In the genomic region with DNA sequence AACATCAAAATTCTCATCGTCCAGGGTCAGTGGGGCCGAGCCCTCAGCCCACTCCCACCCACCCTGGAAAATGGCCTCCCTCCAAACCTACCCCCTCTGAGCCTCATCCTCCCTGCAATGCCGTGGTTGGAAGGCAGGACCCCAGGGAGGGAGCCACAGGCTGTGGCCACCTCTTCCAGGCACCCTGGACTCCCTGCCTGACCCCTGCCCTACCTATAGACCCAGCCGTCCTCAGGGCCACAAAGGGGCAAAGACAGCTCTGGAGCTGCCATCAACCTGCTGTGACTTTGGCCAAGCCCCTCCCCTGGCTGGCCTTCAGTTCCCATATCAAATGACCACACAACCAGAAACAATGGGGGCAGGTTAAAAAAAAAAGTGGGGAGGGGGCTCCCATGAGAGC, we compare ENCODE assay signal across 15 cellular contexts. TPM values are rescaled to one million over a fixed set of nuclear protein-coding genes. Genes with fewer than 3 reads are reported as not detected.
DNase-seq lines count a peak whose midpoint lies in the region; ATAC-seq and TF ChIP-seq lines count a peak whose summit lies in the region.
"Had no signal": no experiment of that assay in that cellular context is flagged by ENCODE, and none has a peak within 500 bp of the region (broad histone marks: within the 10 kb centered on the region; RNA-seq: fewer than 3 reads in every experiment).

No MANE protein-coding gene starts in this region.

- peaks cover 33 to 35% of the 10 kb centered on the region in 2 experiments for H3K4me1 Mint-ChIP-seq in H9
- H3K4me1 Mint-ChIP-seq in activated CD4-positive, alpha-beta memory T cell treated with anti-CD3 and anti-CD28 coated beads for 36 hours (ENCODE audit: low read depth), result peaks cover 30% of the 10 kb centered on the region

- peak overlapping the region; percentile 40 to 58; a peak in 2 of 5 replicates for H3K4me3 Mint-ChIP-seq in H9
- no peak overlapping the region for H3K4me3 Mint-ChIP-seq in activated CD4-positive, alpha-beta memory T cell treated with anti-CD3 and anti-CD28 coated beads for 36 hours
- H3K4me3 Mint-ChIP-seq: natural killer cell treated with Interleukin-12 subunit alpha and Interleukin-12 subunit beta and Interleukin-15 and Interleukin-18, amount 100 ng/mL, for 72 hours had no signal

- POLR2A ChIA-PET in activated CD4-positive, alpha-beta memory T cell treated with anti-CD3 and anti-CD28 coated beads for 36 hours (lab: Charles Lee), result interaction anchor here (0.6 to 1.4 kb wide), 2 partner anchors 10 to 251 kb away, joined by 3 to 5 read pairs; no protein-coding TSS in a partner anchor

- H3K4me1 ChIP-seq in BLaER1 treated with 17β-estradiol and CSF1 and Interleukin-3, amounts not matched to agents 10 nM and 100 nM, result peaks cover 37 to 53% (median 46%) of the 10 kb centered on the region in 10 experiments
- H3K4me1 ChIP-seq in H9 (ENCODE audit: insufficient read depth, low read length) (no peaks in the 10 kb centered on the region; the same call in 1 of the 2 replicates), iPS-20b (ENCODE audit: insufficient read depth, low read length) (peaks cover 15% of the 10 kb centered on the region; the same call in 1 of the 2 replicates), upper lobe of right lung (peaks cover 33% of the 10 kb centered on the region)

- no peak overlapping the region for H3K4me3 ChIP-seq in BLaER1 treated with 17β-estradiol and CSF1 and Interleukin-3, amounts not matched to agents 10 nM and 100 nM
- H3K4me3 ChIP-seq in iPS-20b (ENCODE audit: low read length) (no peak overlapping the region), upper lobe of right lung (no peak overlapping the region)
- H3K4me3 ChIP-seq: testis had no signal

- no peak overlapping the region for H3K56ac ChIP-seq in H9 (ENCODE audit: insufficient read length, low read depth, low read length)

- H3K14ac ChIP-seq in H9 (ENCODE audit: insufficient read depth, low read length), result no peak overlapping the region

- H3K9ac ChIP-seq in BLaER1 treated with 17β-estradiol and CSF1 and Interleukin-3, amounts not matched to agents 10 nM and 100 nM, result peak overlapping the region in 5 of 11 experiments; percentile 15 to 72 (median 57); a peak in 7 of 22 replicates
- no peak overlapping the region for H3K9ac ChIP-seq in H9 (ENCODE audit: extremely low read depth, insufficient read length, low read length)
- H3K9ac ChIP-seq in iPS-20b (ENCODE audit: low read depth, low read length), result no peak overlapping the region

- H3K18ac ChIP-seq in H9 (ENCODE audit: insufficient read length, low read depth, low read length), result no peak overlapping the region

- no peak overlapping the region for H2BK5ac ChIP-seq in H9 (ENCODE audit: insufficient read length, low read length)

- no peak overlapping the region for H2BK120ac ChIP-seq in H9 (ENCODE audit: low read depth, low read length, poor library complexity, severe bottlenecking)

- no peak overlapping the region for H2AK5ac ChIP-seq in H9 (ENCODE audit: insufficient read length, low read length)

- no peak overlapping the region for H4K5ac ChIP-seq in H9 (ENCODE audit: insufficient read length, low read depth, low read length)

- no peaks in the 10 kb centered on the region for H3K27me3 Mint-ChIP-seq in H9 (ENCODE audit: low read depth)
- H3K27me3 Mint-ChIP-seq in activated CD4-positive, alpha-beta memory T cell treated with anti-CD3 and anti-CD28 coated beads for 36 hours, result no peaks in the 10 kb centered on the region
- H3K27me3 Mint-ChIP-seq: natural killer cell treated with Interleukin-12 subunit alpha and Interleukin-12 subunit beta and Interleukin-15 and Interleukin-18, amount 100 ng/mL, for 72 hours had no signal

- H3K36me3 Mint-ChIP-seq in H9 (ENCODE audit: insufficient read depth in 1 of 3, low read depth in 3 of 3), result peaks cover 6 to 44% (median 33%) of the 10 kb centered on the region in 3 experiments; a peak in 6 of 7 replicates
- H3K36me3 Mint-ChIP-seq in activated CD4-positive, alpha-beta memory T cell treated with anti-CD3 and anti-CD28 coated beads for 36 hours, result peaks cover 11% of the 10 kb centered on the region
- H3K36me3 Mint-ChIP-seq: natural killer cell treated with Interleukin-12 subunit alpha and Interleukin-12 subunit beta and Interleukin-15 and Interleukin-18, amount 100 ng/mL, for 72 hours had no signal

- WGBS in H9 (ENCODE audit: extremely low coverage, insufficient read length, low lambda C conversion rate), result no CpG with 5 or more reads among the region's 4 CpGs

- peaks cover 0 to 5% (median 0%) of the 10 kb centered on the region in 11 experiments; a peak in 4 of 22 replicates for H3K9me3 ChIP-seq in BLaER1 treated with 17β-estradiol and CSF1 and Interleukin-3, amounts not matched to agents 10 nM and 100 nM (replicated peaks in 1 of 11)
- peaks cover 1% of the 10 kb centered on the region for H3K9me3 ChIP-seq in H9 (ENCODE audit: control insufficient read depth, low read depth, low read length)
- H3K9me3 ChIP-seq in iPS-20b (ENCODE audit: insufficient read depth, low read depth, low read length), result no peaks in the 10 kb centered on the region
- no peaks in the 10 kb centered on the region for H3K9me3 ChIP-seq in upper lobe of right lung
- H3K9me3 ChIP-seq: BE2C, testis had no signal

- H3K4ac ChIP-seq in H9 (ENCODE audit: low read depth, low read length), result no peak overlapping the region

- peaks cover 12% of the 10 kb centered on the region; the same call in 1 of the 2 replicates for H3K79me2 ChIP-seq in H9 (ENCODE audit: insufficient read depth, low read length)

- H3K4me2 ChIP-seq in BLaER1 treated with 17β-estradiol and CSF1 and Interleukin-3, amounts not matched to agents 10 nM and 100 nM, result peak overlapping the region; percentile 7 to 100 (median 98); a peak in 17 of 22 replicates
- no peak overlapping the region for H3K4me2 ChIP-seq in H9 (ENCODE audit: insufficient read depth, insufficient read length, low read length)

- H2AFZ ChIP-seq in H9 (ENCODE audit: low read length), result no peak overlapping the region

- ATAC-seq in GM21528 (IDR thresholded peaks at IDR 0.05; ENCODE audit: low FRiP score, unreplicated experiment) (no peak), upper lobe of right lung (no peak)
- ATAC-seq: natural killer cell treated with Interleukin-12 subunit alpha and Interleukin-12 subunit beta and Interleukin-15 and Interleukin-18, amount 100 ng/mL, for 72 hours had no signal

- intact Hi-C loops in activated CD4-positive, alpha-beta memory T cell treated with anti-CD3 and anti-CD28 coated beads for 36 hours (cut with micrococcal nuclease), result loop anchor here (5.0 kb wide), 1 partner anchor 421 kb away; a partner anchor contains a TSS
- intact Hi-C loops in upper lobe of right lung (cut with DNase I), result no loop called here

- peaks cover 16 to 51% (median 22%) of the 10 kb centered on the region in 11 experiments for H4K20me1 ChIP-seq in BLaER1 treated with 17β-estradiol and CSF1 and Interleukin-3, amounts not matched to agents 10 nM and 100 nM
- H4K20me1 ChIP-seq in H9 (ENCODE audit: control insufficient read depth, insufficient read depth, insufficient read length), result no peaks in the 10 kb centered on the region

- H3K9me3 Mint-ChIP-seq in H9, result no peaks in the 10 kb centered on the region
- no peaks in the 10 kb centered on the region for H3K9me3 Mint-ChIP-seq in activated CD4-positive, alpha-beta memory T cell treated with anti-CD3 and anti-CD28 coated beads for 36 hours
- H3K9me3 Mint-ChIP-seq: natural killer cell treated with Interleukin-12 subunit alpha and Interleukin-12 subunit beta and Interleukin-15 and Interleukin-18, amount 100 ng/mL, for 72 hours had no signal

- no peak overlapping the region for H2BK12ac ChIP-seq in H9 (ENCODE audit: insufficient read length, low read depth, low read length)

- no peak for TF ChIP-seq CTCF in H9 (conservative IDR thresholded peaks at IDR 0.05)
- no peak for TF ChIP-seq CTCF in upper lobe of right lung (IDR thresholded peaks at IDR 0.05)

- CTCF ChIA-PET in activated CD4-positive, alpha-beta memory T cell treated with anti-CD3 and anti-CD28 coated beads for 36 hours (lab: Charles Lee), result interaction anchor here (1.2 kb wide), 1 partner anchor 16 kb away, joined by 3 read pairs; no protein-coding TSS in a partner anchor

- peak overlapping the region in 7 of 11 experiments; percentile 10 to 97 (median 53); a peak in 11 of 22 replicates for H3K27ac ChIP-seq in BLaER1 treated with 17β-estradiol and CSF1 and Interleukin-3, amounts not matched to agents 10 nM and 100 nM
- H3K27ac ChIP-seq in H9 (ENCODE audit: insufficient read length, low read depth, low read length) (no peak overlapping the region), iPS-20b (ENCODE audit: low read length) (peak overlapping the region; percentile 78), upper lobe of right lung (no peak overlapping the region)
- H3K27ac ChIP-seq: testis had no signal

- no peak overlapping the region for H3T11ph ChIP-seq in H9 (ENCODE audit: low read length)

- no peak overlapping the region for H3K23ac ChIP-seq in H9 (ENCODE audit: insufficient read length, low read depth, low read length)

- no peak overlapping the region for H4K8ac ChIP-seq in H9 (replicated peaks; ENCODE audit: insufficient read length, low read depth, low read length)

- peaks cover 2% of the 10 kb centered on the region for H3K79me1 ChIP-seq in H9 (ENCODE audit: insufficient read depth, low read depth, low read length, poor library complexity, severe bottlenecking)

- H3K27me3 ChIP-seq in BLaER1 treated with 17β-estradiol and CSF1 and Interleukin-3, amounts not matched to agents 10 nM and 100 nM, result no peaks in the 10 kb centered on the region
- no peaks in the 10 kb centered on the region for H3K27me3 ChIP-seq in H9 (ENCODE audit: insufficient read depth, low read length)
- H3K27me3 ChIP-seq in iPS-20b (ENCODE audit: insufficient read depth, low read length), result no peaks in the 10 kb centered on the region
- H3K27me3 ChIP-seq in upper lobe of right lung, result no peaks in the 10 kb centered on the region
- H3K27me3 ChIP-seq: BE2C, testis had no signal

- H3K27ac Mint-ChIP-seq in H9, result peak overlapping the region in 2 of 3 experiments; percentile 91 to 97; a peak in 4 of 7 replicates
- H3K27ac Mint-ChIP-seq in activated CD4-positive, alpha-beta memory T cell treated with anti-CD3 and anti-CD28 coated beads for 36 hours, result peak overlapping the region; percentile 89
- H3K27ac Mint-ChIP-seq: natural killer cell treated with Interleukin-12 subunit alpha and Interleukin-12 subunit beta and Interleukin-15 and Interleukin-18, amount 100 ng/mL, for 72 hours had no signal

- DNase-seq in H9 (no peak), COLO829 (ENCODE audit: low spot score) (no peak), upper lobe of right lung (no peak)
- DNase-seq in activated CD4-positive, alpha-beta memory T cell treated with anti-CD3 and anti-CD28 coated beads for 36 hours, result no peak
- DNase-seq in stimulated activated naive CD4-positive, alpha-beta T cell treated with Interleukin-2 at 50 U/mL for 16 hours (lab: John Stamatoyannopoulos, UW), result no peak
- DNase-seq: activated gamma-delta T cell, hippocampal formation, NCI-H1436, NCI-H2171 treated with DMSO at 0.1 percent for 48 hours, testis had no signal

- peaks cover 14% of the 10 kb centered on the region for H3K23me2 ChIP-seq in H9 (ENCODE audit: insufficient read length, low read depth, low read length, poor library complexity, severe bottlenecking)

- no peak overlapping the region for H4K91ac ChIP-seq in H9 (ENCODE audit: insufficient read length, low read depth, low read length)

- no peak overlapping the region for H2BK20ac ChIP-seq in H9 (ENCODE audit: low read depth, low read length, poor library complexity, severe bottlenecking)

- H3K36me3 ChIP-seq in BLaER1 treated with 17β-estradiol and CSF1 and Interleukin-3, amounts not matched to agents 10 nM and 100 nM, result peaks cover 25 to 50% (median 43%) of the 10 kb centered on the region in 11 experiments
- H3K36me3 ChIP-seq in iPS-20b (ENCODE audit: insufficient read depth, low read depth, low read length) (peaks cover 35% of the 10 kb centered on the region), upper lobe of right lung (peaks cover 26% of the 10 kb centered on the region)

- no peak overlapping the region for H2BK15ac ChIP-seq in H9 (ENCODE audit: low read depth, low read length)

RNA-seq across cellular contexts. Expression of a gene that starts 2.3 kb away (rescaled TPM):
- 35.6 and 40.9 TPM in 2 replicates for total RNA-seq in H9 (2021)
- 10 to 100 TPM; 26.6 to 29.6 TPM for total RNA-seq in activated CD4-positive, alpha-beta memory T cell treated with anti-CD3 and anti-CD28 coated beads for 36 hours
- 38.9 TPM for total RNA-seq in upper lobe of right lung

RNA-seq across cellular contexts. Expression of a gene that starts 11.3 kb away (rescaled TPM):
- total RNA-seq in H9 (2021) (43.8 and 46.0 TPM in 2 replicates), upper lobe of right lung (17.6 TPM)
- total RNA-seq in activated CD4-positive, alpha-beta memory T cell treated with anti-CD3 and anti-CD28 coated beads for 36 hours, result 10 to 100 TPM; 12.5 to 13.5 TPM

RNA-seq across cellular contexts. Expression of a gene that starts 21.0 kb away (rescaled TPM):
- total RNA-seq in H9 (2021) (5.2 and 5.7 TPM in 2 replicates), upper lobe of right lung (4.3 TPM)
- total RNA-seq in activated CD4-positive, alpha-beta memory T cell treated with anti-CD3 and anti-CD28 coated beads for 36 hours, result 10 to 100 TPM; 23.7 to 24.5 TPM

RNA-seq across cellular contexts. Expression of a gene that starts 22.5 kb away (rescaled TPM):
- total RNA-seq in H9 (2021) (87.9 and 91.3 TPM in 2 replicates), upper lobe of right lung (58.9 TPM)
- total RNA-seq in activated CD4-positive, alpha-beta memory T cell treated with anti-CD3 and anti-CD28 coated beads for 36 hours, result 10 to 100 TPM; 62.3 to 63.1 TPM

Comparison
In these comparisons a context has a peak if more than half of its experiments do, and no peak if none do; other contexts are left out.
1. H3K27ac ChIP-seq: peak in BLaER1 treated with 17β-estradiol and CSF1 and Interleukin-3, amounts not matched to agents 10 nM and 100 nM (7 of 11) and iPS-20b (single experiment); none in H9 (single experiment) and upper lobe of right lung (single experiment).